16 cellular contexts compared by ENCODE assay signal in genomic region chr5:170782438-170782837, GRCh38. TPM values are rescaled to one million over a fixed set of nuclear protein-coding genes. Genes with fewer than 3 reads are reported as not detected.
DNase-seq lines count a peak whose midpoint lies in the region; ATAC-seq and TF ChIP-seq lines count a peak whose summit lies in the region.
"Had no signal": no experiment of that assay in that cellular context is flagged by ENCODE, and none has a peak within 500 bp of the region (broad histone marks: within the 10 kb centered on the region; RNA-seq: fewer than 3 reads in every experiment).

No MANE protein-coding gene starts in this region.

- H3K4me3 ChIP-seq in SJCRH30 (no peak overlapping the region), right cardiac atrium (ENCODE audit: low read length) (no peak overlapping the region)
- H3K4me3 ChIP-seq: adrenal gland, gastroesophageal sphincter, tibial artery had no signal

- intact Hi-C loops in Right ventricle myocardium superior (cut with DNase I), result no loop called here
- intact Hi-C loops in Right ventricle myocardium inferior (cut with DNase I), result no loop called here
- intact Hi-C loops in right cardiac atrium (cut with DNase I), result no loop called here
- intact Hi-C loops in activated T-helper 1 cell treated with anti-CD3 and anti-CD28 coated beads, Interleukin-12 subunit alpha, Interleukin-12 subunit beta, Interleukin-2, Interleukin-4 antibody, amounts not matched to agents 30 ng/mL and 10 ng/mL and 1 ng/mL, durations not matched to agents 14 hours and 24 hours and 36 hours (cut with micrococcal nuclease), result no loop called here

- no peak overlapping the region for H3K4me3 Mint-ChIP-seq in activated T-helper 1 cell treated with anti-CD3 and anti-CD28 coated beads, Interleukin-12 subunit alpha, Interleukin-12 subunit beta, Interleukin-2, Interleukin-4 antibody, amounts not matched to agents 30 ng/mL and 10 ng/mL and 1 ng/mL, durations not matched to agents 14 hours and 24 hours and 36 hours
- H3K4me3 Mint-ChIP-seq in chondrocyte (ENCODE audit: unreplicated experiment), result no peak overlapping the region
- no peak overlapping the region for H3K4me3 Mint-ChIP-seq in activated T-cell treated with anti-CD3 and anti-CD28 coated beads, Interleukin-2, amount 50 U/mL, for 72 hours
- H3K4me3 Mint-ChIP-seq: activated CD4-positive, alpha-beta T cell treated with anti-CD3 and anti-CD28 coated beads, Interleukin-2, amount 10 ng/mL, durations not matched to agents 7 days and 5 days; activated T-cell treated with anti-CD3 and anti-CD28 coated beads, Interleukin-2, amount 50 U/mL, for 24 hours; memory B cell had no signal

- H3K27ac ChIP-seq in SJCRH30, result no peak overlapping the region
- H3K27ac ChIP-seq in right cardiac atrium (ENCODE audit: low read length), result peak overlapping the region; percentile 33
- H3K27ac ChIP-seq: adrenal gland, epithelial cell of prostate, gastroesophageal sphincter, tibial artery had no signal

- H3K27me3 Mint-ChIP-seq in activated T-helper 1 cell treated with anti-CD3 and anti-CD28 coated beads, Interleukin-12 subunit alpha, Interleukin-12 subunit beta, Interleukin-2, Interleukin-4 antibody, amounts not matched to agents 30 ng/mL and 10 ng/mL and 1 ng/mL, durations not matched to agents 14 hours and 24 hours and 36 hours (ENCODE audit: insufficient read depth), result peaks cover 2% of the 10 kb centered on the region
- peaks cover 11% of the 10 kb centered on the region for H3K27me3 Mint-ChIP-seq in chondrocyte (ENCODE audit: low read depth)
- H3K27me3 Mint-ChIP-seq in activated T-cell treated with anti-CD3 and anti-CD28 coated beads, Interleukin-2, amount 50 U/mL, for 72 hours (ENCODE audit: low read depth), result no peaks in the 10 kb centered on the region
- H3K27me3 Mint-ChIP-seq: activated CD4-positive, alpha-beta T cell treated with anti-CD3 and anti-CD28 coated beads, Interleukin-2, amount 10 ng/mL, durations not matched to agents 7 days and 5 days; activated T-cell treated with anti-CD3 and anti-CD28 coated beads, Interleukin-2, amount 50 U/mL, for 24 hours had no signal

- no peaks in the 10 kb centered on the region for H3K36me3 Mint-ChIP-seq in activated T-helper 1 cell treated with anti-CD3 and anti-CD28 coated beads, Interleukin-12 subunit alpha, Interleukin-12 subunit beta, Interleukin-2, Interleukin-4 antibody, amounts not matched to agents 30 ng/mL and 10 ng/mL and 1 ng/mL, durations not matched to agents 14 hours and 24 hours and 36 hours (ENCODE audit: low read depth)
- no peaks in the 10 kb centered on the region for H3K36me3 Mint-ChIP-seq in chondrocyte (ENCODE audit: low read depth)
- H3K36me3 Mint-ChIP-seq in activated T-cell treated with anti-CD3 and anti-CD28 coated beads, Interleukin-2, amount 50 U/mL, for 72 hours (ENCODE audit: insufficient read depth in 2 of 2), result no peaks in the 10 kb centered on the region
- H3K36me3 Mint-ChIP-seq: memory B cell had no signal

- no peak overlapping the region for H3K27ac Mint-ChIP-seq in activated T-helper 1 cell treated with anti-CD3 and anti-CD28 coated beads, Interleukin-12 subunit alpha, Interleukin-12 subunit beta, Interleukin-2, Interleukin-4 antibody, amounts not matched to agents 30 ng/mL and 10 ng/mL and 1 ng/mL, durations not matched to agents 14 hours and 24 hours and 36 hours
- no peak overlapping the region for H3K27ac Mint-ChIP-seq in chondrocyte (ENCODE audit: unreplicated experiment)
- H3K27ac Mint-ChIP-seq in activated T-cell treated with anti-CD3 and anti-CD28 coated beads, Interleukin-2, amount 50 U/mL, for 72 hours, result no peak overlapping the region
- H3K27ac Mint-ChIP-seq: activated CD4-positive, alpha-beta T cell treated with anti-CD3 and anti-CD28 coated beads, Interleukin-2, amount 10 ng/mL, durations not matched to agents 7 days and 5 days; activated T-cell treated with anti-CD3 and anti-CD28 coated beads, Interleukin-2, amount 50 U/mL, for 24 hours; memory B cell had no signal

- no peaks in the 10 kb centered on the region for H3K9me3 Mint-ChIP-seq in activated T-helper 1 cell treated with anti-CD3 and anti-CD28 coated beads, Interleukin-12 subunit alpha, Interleukin-12 subunit beta, Interleukin-2, Interleukin-4 antibody, amounts not matched to agents 30 ng/mL and 10 ng/mL and 1 ng/mL, durations not matched to agents 14 hours and 24 hours and 36 hours
- H3K9me3 Mint-ChIP-seq in chondrocyte (ENCODE audit: low read depth), result no peaks in the 10 kb centered on the region
- H3K9me3 Mint-ChIP-seq in activated T-cell treated with anti-CD3 and anti-CD28 coated beads, Interleukin-2, amount 50 U/mL, for 72 hours, result no peaks in the 10 kb centered on the region
- H3K9me3 Mint-ChIP-seq: activated CD4-positive, alpha-beta T cell treated with anti-CD3 and anti-CD28 coated beads, Interleukin-2, amount 10 ng/mL, durations not matched to agents 7 days and 5 days; activated T-cell treated with anti-CD3 and anti-CD28 coated beads, Interleukin-2, amount 50 U/mL, for 24 hours; memory B cell had no signal

- TF ChIP-seq CTCF in chondrocyte (IDR thresholded peaks at IDR 0.05), result no peak

- H3K4me1 Mint-ChIP-seq in activated T-helper 1 cell treated with anti-CD3 and anti-CD28 coated beads, Interleukin-12 subunit alpha, Interleukin-12 subunit beta, Interleukin-2, Interleukin-4 antibody, amounts not matched to agents 30 ng/mL and 10 ng/mL and 1 ng/mL, durations not matched to agents 14 hours and 24 hours and 36 hours (ENCODE audit: low read depth), result no peaks in the 10 kb centered on the region
- no peaks in the 10 kb centered on the region for H3K4me1 Mint-ChIP-seq in chondrocyte (ENCODE audit: low read depth)
- H3K4me1 Mint-ChIP-seq in activated T-cell treated with anti-CD3 and anti-CD28 coated beads, Interleukin-2, amount 50 U/mL, for 72 hours (ENCODE audit: low read depth), result no peaks in the 10 kb centered on the region
- H3K4me1 Mint-ChIP-seq: activated CD4-positive, alpha-beta T cell treated with anti-CD3 and anti-CD28 coated beads, Interleukin-2, amount 10 ng/mL, durations not matched to agents 7 days and 5 days; memory B cell had no signal

- peak; percentile 16 for ATAC-seq in Right ventricle myocardium superior (ENCODE audit: poor library complexity)
- no peak for ATAC-seq in Right ventricle myocardium inferior
- peak; percentile 44 to 45 for ATAC-seq in right cardiac atrium
- ATAC-seq in activated T-cell treated with anti-CD3 and anti-CD28 coated beads, Interleukin-2, amount 50 U/mL, for 72 hours (replicated peaks in 1 of 2), result no peak
- ATAC-seq: gastroesophageal sphincter had no signal

- H3K27me3 ChIP-seq in SJCRH30 (no peaks in the 10 kb centered on the region), right cardiac atrium (ENCODE audit: control insufficient read depth, insufficient read depth) (no peaks in the 10 kb centered on the region)
- H3K27me3 ChIP-seq: adrenal gland, gastroesophageal sphincter, tibial artery had no signal

- no peaks in the 10 kb centered on the region for H3K4me1 ChIP-seq in SJCRH30
- peaks cover 7% of the 10 kb centered on the region for H3K4me1 ChIP-seq in right cardiac atrium (ENCODE audit: control insufficient read depth, insufficient read depth, low read length)
- H3K4me1 ChIP-seq: adrenal gland, gastroesophageal sphincter, tibial artery had no signal

- WGBS in right cardiac atrium, result 62% methylated on average over 6 of the region's 6 CpGs

- H3K36me3 ChIP-seq in SJCRH30, result no peaks in the 10 kb centered on the region
- H3K36me3 ChIP-seq: adrenal gland, gastroesophageal sphincter, tibial artery had no signal

- no peaks in the 10 kb centered on the region for H3K9me3 ChIP-seq in SJCRH30 (replicated peaks)
- H3K9me3 ChIP-seq in right cardiac atrium (ENCODE audit: control insufficient read depth, low read length), result no peaks in the 10 kb centered on the region
- H3K9me3 ChIP-seq: adrenal gland, gastroesophageal sphincter, tibial artery had no signal

- no peak for DNase-seq in Right ventricle myocardium superior
- no peak for DNase-seq in Right ventricle myocardium inferior (ENCODE audit: missing footprints)
- DNase-seq in SJCRH30, result peak; percentile 13 to 54
- DNase-seq in right cardiac atrium, result no peak
- no peak for DNase-seq in activated T-helper 1 cell treated with anti-CD3 and anti-CD28 coated beads, Interleukin-12 subunit alpha, Interleukin-12 subunit beta, Interleukin-2, Interleukin-4 antibody, amounts not matched to agents 30 ng/mL and 10 ng/mL and 1 ng/mL, durations not matched to agents 14 hours and 24 hours and 36 hours (ENCODE audit: low spot score)
- no peak for DNase-seq in stimulated activated CD4-positive, alpha-beta T cell treated with anti-CD3 and anti-CD28 coated beads, Interleukin-2, amount 100 ng/mL, for 24 hours
- DNase-seq in chondrocyte (ENCODE audit: low spot score), result no peak
- DNase-seq in activated T-cell treated with anti-CD3 and anti-CD28 coated beads, Interleukin-2, amount 50 U/mL, for 72 hours, result no peak
- DNase-seq: activated CD4-positive, alpha-beta T cell treated with anti-CD3 and anti-CD28 coated beads, Interleukin-2, amount 10 ng/mL, durations not matched to agents 7 days and 5 days; activated T-cell treated with anti-CD3 and anti-CD28 coated beads, Interleukin-2, amount 50 U/mL, for 24 hours; NCI-H2227 treated with DMSO at 0.1 percent for 48 hours; tibial artery had no signal

RNA-seq across cellular contexts. Expression of gene GABRP, which starts 1.1 kb away (rescaled TPM):
- total RNA-seq in Right ventricle myocardium superior (0.13 TPM), Right ventricle myocardium inferior (0.14 TPM), right cardiac atrium (not detected), chondrocyte (not detected in 3 replicates)
- not detected in 2 replicates for total RNA-seq in SJCRH30 (2014; rRNA removed; shearing (Covaris generic))
- polyA plus RNA-seq in right cardiac atrium, result 0.11 TPM
- total RNA-seq in activated T-helper 1 cell treated with anti-CD3 and anti-CD28 coated beads, Interleukin-12 subunit alpha, Interleukin-12 subunit beta, Interleukin-2, Interleukin-4 antibody, amounts not matched to agents 30 ng/mL and 10 ng/mL and 1 ng/mL, durations not matched to agents 14 hours and 24 hours and 36 hours, result not detected in 2 replicates
- total RNA-seq in activated T-cell treated with anti-CD3 and anti-CD28 coated beads, Interleukin-2, amount 50 U/mL, for 72 hours, result not detected
- total RNA-seq: activated CD4-positive, alpha-beta T cell treated with anti-CD3 and anti-CD28 coated beads, Interleukin-2, amount 10 ng/mL, durations not matched to agents 7 days and 5 days had no signal

Comparison
In these comparisons a context has a peak if more than half of its experiments do, and no peak if none do; other contexts are left out.
1. ATAC-seq: peak in Right ventricle myocardium superior (single experiment) and right cardiac atrium (2 of 2); none in Right ventricle myocardium inferior (single experiment) and activated T-cell treated with anti-CD3 and anti-CD28 coated beads, Interleukin-2, amount 50 U/mL, for 72 hours (0 of 2).
2. DNase-seq: peak in SJCRH30 (2 of 2); none in Right ventricle myocardium superior (single experiment), Right ventricle myocardium inferior (single experiment), right cardiac atrium (0 of 3), activated T-helper 1 cell treated with anti-CD3 and anti-CD28 coated beads, Interleukin-12 subunit alpha, Interleukin-12 subunit beta, Interleukin-2, Interleukin-4 antibody, amounts not matched to agents 30 ng/mL and 10 ng/mL and 1 ng/mL, durations not matched to agents 14 hours and 24 hours and 36 hours (single experiment), stimulated activated CD4-positive, alpha-beta T cell treated with anti-CD3 and anti-CD28 coated beads, Interleukin-2, amount 100 ng/mL, for 24 hours (0 of 2), chondrocyte (single experiment) and activated T-cell treated with anti-CD3 and anti-CD28 coated beads, Interleukin-2, amount 50 U/mL, for 72 hours (0 of 2).